ENCODE assay signal across 26 cellular contexts in the genomic region with DNA sequence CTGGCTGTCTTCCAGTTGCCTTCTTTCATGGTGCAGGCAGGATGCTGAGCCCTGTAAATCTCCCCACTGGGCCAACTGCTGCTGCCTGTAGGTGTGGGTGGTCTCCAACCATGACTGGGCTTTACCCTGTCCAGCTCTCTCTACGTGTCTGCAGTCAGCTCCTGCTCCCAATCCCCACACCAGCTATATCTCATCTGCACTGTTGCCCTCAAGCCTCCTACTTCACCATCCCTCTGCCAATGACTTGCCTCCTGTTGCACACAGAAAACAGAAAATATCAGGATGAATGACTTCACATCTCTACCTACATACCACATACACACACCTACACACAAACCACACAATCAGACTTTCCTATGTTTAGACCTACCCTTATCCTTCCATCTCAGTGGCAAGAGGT. TPM values are rescaled to one million over a fixed set of nuclear protein-coding genes. Genes with fewer than 3 reads are reported as not detected.
DNase-seq lines count a peak whose midpoint lies in the region; ATAC-seq lines count a peak whose summit lies in the region.
"Had no signal": no experiment of that assay in that cellular context is flagged by ENCODE, and none has a peak within 500 bp of the region (broad histone marks: within the 10 kb centered on the region; RNA-seq: fewer than 3 reads in every experiment).

No MANE protein-coding gene starts in this region.

- CTCF ChIA-PET in CD4-positive, alpha-beta memory T cell (lab: Charles Lee; ENCODE audit: partially characterized antibody): interaction anchor here (0.7 to 1.2 kb wide), 2 partner anchors 23 to 132 kb away, joined by 3 read pairs; no protein-coding TSS in a partner anchor

- H3K27ac Mint-ChIP-seq in activated CD4-positive, alpha-beta T cell treated with anti-CD3 and anti-CD28 coated beads, Interleukin-2, amount 10 ng/mL, durations not matched to agents 24 days and 14 days: peak overlapping the region; percentile 79
- peak overlapping the region in 5 of 7 donors; percentile 15 to 71 (median 24) for H3K27ac Mint-ChIP-seq in CD4-positive, alpha-beta memory T cell
- H3K27ac Mint-ChIP-seq in naive thymus-derived CD8-positive, alpha-beta T cell: peak overlapping the region in 6 of 10 donors; percentile 0 to 81 (median 10)
- no peak overlapping the region for H3K27ac Mint-ChIP-seq in effector memory CD8-positive, alpha-beta T cell
- H3K27ac Mint-ChIP-seq: activated naive CD4-positive, alpha-beta T cell treated with anti-CD3 and anti-CD28 coated beads for 36 hours; nephron; WTC11 had no signal

- peaks cover 23% of the 10 kb centered on the region for H3K36me3 Mint-ChIP-seq in activated CD4-positive, alpha-beta T cell treated with anti-CD3 and anti-CD28 coated beads, Interleukin-2, amount 10 ng/mL, durations not matched to agents 24 days and 14 days (ENCODE audit: low read depth)
- H3K36me3 Mint-ChIP-seq in CD4-positive, alpha-beta memory T cell: peaks cover 35 to 36% of the 10 kb centered on the region in 2 donors
- peaks cover 13% of the 10 kb centered on the region for H3K36me3 Mint-ChIP-seq in activated T-cell treated with anti-CD3 and anti-CD28 coated beads, Interleukin-2, amount 50 U/mL, for 4 hours (ENCODE audit: insufficient read depth)
- peaks cover 0 to 30% (median 9%) of the 10 kb centered on the region in 3 donors for H3K36me3 Mint-ChIP-seq in naive thymus-derived CD8-positive, alpha-beta T cell
- H3K36me3 Mint-ChIP-seq in effector memory CD8-positive, alpha-beta T cell (ENCODE audit: insufficient read depth): no peaks in the 10 kb centered on the region
- H3K36me3 Mint-ChIP-seq: WTC11 had no signal

- no peaks in the 10 kb centered on the region for H3K27me3 ChIP-seq in CD4-positive, alpha-beta memory T cell (ENCODE audit: insufficient read depth, low read length)
- H3K27me3 ChIP-seq: breast epithelium, Peyer's patch, upper lobe of right lung had no signal

- H3K4me1 Mint-ChIP-seq in activated CD4-positive, alpha-beta T cell treated with anti-CD3 and anti-CD28 coated beads, Interleukin-2, amount 10 ng/mL, durations not matched to agents 24 days and 14 days: peaks cover 43% of the 10 kb centered on the region
- H3K4me1 Mint-ChIP-seq in CD4-positive, alpha-beta memory T cell: peaks cover 17 to 21% (median 20%) of the 10 kb centered on the region in 4 donors
- H3K4me1 Mint-ChIP-seq in activated T-cell treated with anti-CD3 and anti-CD28 coated beads, Interleukin-2, amount 50 U/mL, for 4 hours (ENCODE audit: low read depth): peaks cover 26% of the 10 kb centered on the region
- peaks cover 10 to 34% (median 16%) of the 10 kb centered on the region in 4 donors for H3K4me1 Mint-ChIP-seq in naive thymus-derived CD8-positive, alpha-beta T cell
- peaks cover 7 to 10% of the 10 kb centered on the region in 2 donors for H3K4me1 Mint-ChIP-seq in effector memory CD8-positive, alpha-beta T cell (ENCODE audit: low read depth in 2 of 2)
- H3K4me1 Mint-ChIP-seq: WTC11 had no signal

- no peak overlapping the region for H3K4me3 ChIP-seq in CD4-positive, alpha-beta memory T cell (ENCODE audit: low read length in 2 of 2)
- H3K4me3 ChIP-seq: breast epithelium, GM23248, lung, Peyer's patch, upper lobe of right lung had no signal

- no peaks in the 10 kb centered on the region for H3K27me3 Mint-ChIP-seq in activated CD4-positive, alpha-beta T cell treated with anti-CD3 and anti-CD28 coated beads, Interleukin-2, amount 10 ng/mL, durations not matched to agents 24 days and 14 days
- H3K27me3 Mint-ChIP-seq in CD4-positive, alpha-beta memory T cell: no peaks in the 10 kb centered on the region
- H3K27me3 Mint-ChIP-seq in activated T-cell treated with anti-CD3 and anti-CD28 coated beads, Interleukin-2, amount 50 U/mL, for 4 hours (ENCODE audit: low read depth): no peaks in the 10 kb centered on the region
- H3K27me3 Mint-ChIP-seq in naive thymus-derived CD8-positive, alpha-beta T cell: no peaks in the 10 kb centered on the region
- no peaks in the 10 kb centered on the region for H3K27me3 Mint-ChIP-seq in effector memory CD8-positive, alpha-beta T cell
- H3K27me3 Mint-ChIP-seq: stimulated activated naive B cell treated with anti-CD40 and anti-IgM and Interleukin-4, amounts not matched to agents 10 μg/mL and 1 μg/mL and 100 μg/mL, for 72 hours had no signal

- H3K9me3 ChIP-seq in CD4-positive, alpha-beta memory T cell (ENCODE audit: control insufficient read depth in 1 of 2, low read length in 2 of 2): no peaks in the 10 kb centered on the region
- H3K9me3 ChIP-seq: breast epithelium, Peyer's patch, upper lobe of right lung had no signal

- DNase-seq in activated CD4-positive, alpha-beta T cell treated with anti-CD3 and anti-CD28 coated beads, Interleukin-2, amount 10 ng/mL, durations not matched to agents 24 days and 14 days: no peak
- DNase-seq in activated CD4-positive, alpha-beta T cell treated with anti-CD3 and anti-CD28 coated beads, Interleukin-2, amount 50 U/mL, for 4 hours: no peak
- no peak for DNase-seq in CD4-positive, alpha-beta memory T cell
- no peak for DNase-seq in activated T-cell treated with anti-CD3 and anti-CD28 coated beads, Interleukin-2, amount 50 U/mL, for 4 hours
- no peak for DNase-seq in naive thymus-derived CD8-positive, alpha-beta T cell
- no peak for DNase-seq in effector memory CD8-positive, alpha-beta T cell
- no peak for DNase-seq in NCI-H187 treated with DMSO at 0.1 percent for 48 hours (lab: John Stamatoyannopoulos, UW)
- DNase-seq: activated CD4-positive, alpha-beta T cell treated with anti-CD3 and anti-CD28 coated beads, Interleukin-2, amount 50 U/mL, for 1 hour; activated naive CD4-positive, alpha-beta T cell treated with anti-CD3 and anti-CD28 coated beads for 36 hours; GM23248; IMR-90; left cardiac atrium; MV-4-11; NCI-H1436 treated with DMSO at 0.1 percent for 48 hours; NCI-H2107; NCI-H748 treated with DMSO at 0.1 percent for 48 hours; Peyer's patch; SHP77; stimulated activated naive B cell treated with anti-CD40 and anti-IgM and Interleukin-4, amounts not matched to agents 10 μg/mL and 1 μg/mL and 100 μg/mL, for 72 hours; T1000; upper lobe of right lung had no signal

- ATAC-seq in activated T-cell treated with anti-CD3 and anti-CD28 coated beads, Interleukin-2, amount 50 U/mL, for 4 hours: peak; percentile 47 to 48
- no peak for ATAC-seq in naive thymus-derived CD8-positive, alpha-beta T cell
- ATAC-seq in GM19395 (IDR thresholded peaks at IDR 0.05; ENCODE audit: unreplicated experiment): no peak
- no peak for ATAC-seq in effector memory CD8-positive, alpha-beta T cell (replicated peaks)
- ATAC-seq: left cardiac atrium; stimulated activated naive B cell treated with anti-CD40 and anti-IgM and Interleukin-4, amounts not matched to agents 10 μg/mL and 1 μg/mL and 100 μg/mL, for 72 hours; upper lobe of right lung; WTC11 had no signal

- peak overlapping the region; percentile 18 for H3K4me3 Mint-ChIP-seq in activated CD4-positive, alpha-beta T cell treated with anti-CD3 and anti-CD28 coated beads, Interleukin-2, amount 10 ng/mL, durations not matched to agents 24 days and 14 days
- no peak overlapping the region for H3K4me3 Mint-ChIP-seq in CD4-positive, alpha-beta memory T cell
- no peak overlapping the region for H3K4me3 Mint-ChIP-seq in activated T-cell treated with anti-CD3 and anti-CD28 coated beads, Interleukin-2, amount 50 U/mL, for 4 hours
- H3K4me3 Mint-ChIP-seq in naive thymus-derived CD8-positive, alpha-beta T cell: no peak overlapping the region
- no peak overlapping the region for H3K4me3 Mint-ChIP-seq in effector memory CD8-positive, alpha-beta T cell
- H3K4me3 Mint-ChIP-seq: activated naive CD4-positive, alpha-beta T cell treated with anti-CD3 and anti-CD28 coated beads for 36 hours; nephron; stimulated activated naive B cell treated with anti-CD40 and anti-IgM and Interleukin-4, amounts not matched to agents 10 μg/mL and 1 μg/mL and 100 μg/mL, for 72 hours; WTC11 had no signal

- POLR2A ChIA-PET in CD4-positive, alpha-beta memory T cell (lab: Charles Lee; ENCODE audit: partially characterized antibody): no interaction called here
- POLR2A ChIA-PET in naive thymus-derived CD8-positive, alpha-beta T cell (lab: Charles Lee): no interaction called here

- H3K4me1 ChIP-seq in CD4-positive, alpha-beta memory T cell (ENCODE audit: insufficient read depth, low read length): no peaks in the 10 kb centered on the region
- H3K4me1 ChIP-seq: breast epithelium, Peyer's patch had no signal

- no peaks in the 10 kb centered on the region for H3K36me3 ChIP-seq in CD4-positive, alpha-beta memory T cell (ENCODE audit: insufficient read depth, low read length)
- H3K36me3 ChIP-seq: breast epithelium, Peyer's patch, upper lobe of right lung had no signal

- no peak overlapping the region for H3K27ac ChIP-seq in CD4-positive, alpha-beta memory T cell (ENCODE audit: low read depth, low read length)
- H3K27ac ChIP-seq: breast epithelium, GM23248, Peyer's patch, upper lobe of right lung had no signal

- intact Hi-C loops in activated CD4-positive, alpha-beta T cell treated with anti-CD3 and anti-CD28 coated beads, Interleukin-2, amount 10 ng/mL, durations not matched to agents 24 days and 14 days (cut with micrococcal nuclease): loop anchor here (1.0 to 10.0 kb wide), 4 partner anchors 35 to 432 kb away; no protein-coding TSS in a partner anchor
- intact Hi-C loops in CD4-positive, alpha-beta memory T cell (cut with micrococcal nuclease): no loop called here

- no peaks in the 10 kb centered on the region for H3K9me3 Mint-ChIP-seq in activated CD4-positive, alpha-beta T cell treated with anti-CD3 and anti-CD28 coated beads, Interleukin-2, amount 10 ng/mL, durations not matched to agents 24 days and 14 days
- H3K9me3 Mint-ChIP-seq in CD4-positive, alpha-beta memory T cell: peaks cover 0 to 1% (median 0%) of the 10 kb centered on the region in 8 donors
- H3K9me3 Mint-ChIP-seq in activated T-cell treated with anti-CD3 and anti-CD28 coated beads, Interleukin-2, amount 50 U/mL, for 4 hours: no peaks in the 10 kb centered on the region
- H3K9me3 Mint-ChIP-seq in naive thymus-derived CD8-positive, alpha-beta T cell: no peaks in the 10 kb centered on the region
- no peaks in the 10 kb centered on the region for H3K9me3 Mint-ChIP-seq in effector memory CD8-positive, alpha-beta T cell
- H3K9me3 Mint-ChIP-seq: activated naive CD4-positive, alpha-beta T cell treated with anti-CD3 and anti-CD28 coated beads for 36 hours; nephron; stimulated activated naive B cell treated with anti-CD40 and anti-IgM and Interleukin-4, amounts not matched to agents 10 μg/mL and 1 μg/mL and 100 μg/mL, for 72 hours had no signal

RNA-seq across cellular contexts. Expression of gene PSMA6, which starts 39.7 kb away (rescaled TPM):
- 501 and 522 TPM in 2 replicates for total RNA-seq in activated CD4-positive, alpha-beta T cell treated with anti-CD3 and anti-CD28 coated beads, Interleukin-2, amount 10 ng/mL, durations not matched to agents 24 days and 14 days
- total RNA-seq in CD4-positive, alpha-beta memory T cell: 10 to 100 TPM; 84.6 to 86.2 TPM
- 100 to 1,000 TPM; 329 to 413 TPM for polyA plus RNA-seq in CD4-positive, alpha-beta memory T cell
- 100 to 1,000 TPM; 562 to 636 (median 595) TPM for total RNA-seq in activated T-cell treated with anti-CD3 and anti-CD28 coated beads, Interleukin-2, amount 50 U/mL, for 4 hours
- 100 to 1,000 TPM; 104 to 126 TPM for total RNA-seq in naive thymus-derived CD8-positive, alpha-beta T cell
- polyA plus RNA-seq in naive thymus-derived CD8-positive, alpha-beta T cell: 100 to 1,000 TPM; 256 to 378 (median 273) TPM

Comparison
In these comparisons a context has a peak if more than half of its experiments do, and no peak if none do; other contexts are left out.
1. H3K27ac Mint-ChIP-seq: peak in activated CD4-positive, alpha-beta T cell treated with anti-CD3 and anti-CD28 coated beads, Interleukin-2, amount 10 ng/mL, durations not matched to agents 24 days and 14 days (single experiment), CD4-positive, alpha-beta memory T cell (5 of 7) and naive thymus-derived CD8-positive, alpha-beta T cell (6 of 10); none in effector memory CD8-positive, alpha-beta T cell (0 of 2).
2. ATAC-seq: peak in activated T-cell treated with anti-CD3 and anti-CD28 coated beads, Interleukin-2, amount 50 U/mL, for 4 hours (2 of 2); none in naive thymus-derived CD8-positive, alpha-beta T cell (0 of 2), GM19395 (single experiment) and effector memory CD8-positive, alpha-beta T cell (single experiment).